ENCODE assay signal across 9 cellular contexts in the genomic region with DNA sequence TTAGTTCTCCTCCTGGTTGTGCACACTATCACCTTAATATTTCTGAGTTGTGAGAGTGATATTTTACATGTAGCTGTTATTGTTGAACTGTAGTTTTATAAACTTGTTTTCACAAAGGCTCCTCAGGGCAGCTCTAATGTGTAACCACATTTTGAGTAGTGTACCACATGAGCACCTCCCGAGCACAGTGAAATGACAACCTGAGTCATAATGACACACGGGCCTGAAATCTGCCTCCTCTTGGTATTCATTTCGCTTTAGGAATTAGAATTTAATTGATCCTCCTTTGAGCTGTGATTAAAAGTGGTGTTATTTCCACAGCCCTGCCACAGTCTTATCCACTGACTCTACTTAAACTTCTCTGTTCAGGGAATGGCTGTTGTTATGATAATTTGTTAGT. TPM values are rescaled to one million over a fixed set of nuclear protein-coding genes. Genes with fewer than 3 reads are reported as not detected.
DNase-seq lines count a peak whose midpoint lies in the region; ATAC-seq and TF ChIP-seq lines count a peak whose summit lies in the region.
"Had no signal": no experiment of that assay in that cellular context is flagged by ENCODE, and none has a peak within 500 bp of the region (broad histone marks: within the 10 kb centered on the region; RNA-seq: fewer than 3 reads in every experiment).

No MANE protein-coding gene starts in this region.

- no peaks in the 10 kb centered on the region for H3K27me3 Mint-ChIP-seq in natural killer cell treated with Interleukin-12 subunit alpha and Interleukin-12 subunit beta and Interleukin-15 and Interleukin-18, amount 100 ng/mL, for 72 hours
- no peaks in the 10 kb centered on the region for H3K27me3 Mint-ChIP-seq in natural killer cell (ENCODE audit: low read depth in 2 of 2)

- TF ChIP-seq CTCF in natural killer cell (IDR thresholded peaks at IDR 0.05) (no peak), spleen (IDR thresholded peaks at IDR 0.05 in 8 of 11, conservative IDR thresholded peaks at IDR 0.05 in 3 of 11) (no peak)

- intact Hi-C loops in natural killer cell (cut with micrococcal nuclease): no loop called here
- intact Hi-C loops in spleen (cut with DNase I; ENCODE audit: low total_unique reads): no loop called here

- no peaks in the 10 kb centered on the region for H3K9me3 Mint-ChIP-seq in natural killer cell treated with Interleukin-12 subunit alpha and Interleukin-12 subunit beta and Interleukin-15 and Interleukin-18, amount 100 ng/mL, for 72 hours
- H3K9me3 Mint-ChIP-seq in natural killer cell: no peaks in the 10 kb centered on the region
- no peaks in the 10 kb centered on the region for H3K9me3 Mint-ChIP-seq in activated naive CD4-positive, alpha-beta T cell treated with anti-CD3 and anti-CD28 coated beads, Interleukin-2, amount 50 U/mL, for 72 hours

- H3K4me3 Mint-ChIP-seq in natural killer cell treated with Interleukin-12 subunit alpha and Interleukin-12 subunit beta and Interleukin-15 and Interleukin-18, amount 100 ng/mL, for 72 hours: peak overlapping the region; percentile 53
- no peak overlapping the region for H3K4me3 Mint-ChIP-seq in natural killer cell

- H3K4me3 ChIP-seq in spleen: no peak overlapping the region

- ATAC-seq in natural killer cell treated with Interleukin-12 subunit alpha and Interleukin-12 subunit beta and Interleukin-15 and Interleukin-18, amount 100 ng/mL, for 72 hours: peak; percentile 58 to 86
- ATAC-seq in natural killer cell (no peak), HG03045 (IDR thresholded peaks at IDR 0.05; ENCODE audit: unreplicated experiment) (peak; percentile 50)
- ATAC-seq in activated naive CD4-positive, alpha-beta T cell treated with anti-CD3 and anti-CD28 coated beads, Interleukin-2, amount 50 U/mL, for 72 hours: peak; percentile 70 to 74

- peaks cover 0 to 72% (median 22%) of the 10 kb centered on the region in 6 donors for H3K4me1 ChIP-seq in spleen

- peaks cover 47% of the 10 kb centered on the region for H3K36me3 Mint-ChIP-seq in natural killer cell treated with Interleukin-12 subunit alpha and Interleukin-12 subunit beta and Interleukin-15 and Interleukin-18, amount 100 ng/mL, for 72 hours
- peaks cover 10% of the 10 kb centered on the region for H3K36me3 Mint-ChIP-seq in natural killer cell
- H3K36me3 Mint-ChIP-seq in activated naive CD4-positive, alpha-beta T cell treated with anti-CD3 and anti-CD28 coated beads, Interleukin-2, amount 50 U/mL, for 72 hours: peaks cover 33 to 55% of the 10 kb centered on the region in 2 donors

- H3K27ac Mint-ChIP-seq in natural killer cell treated with Interleukin-12 subunit alpha and Interleukin-12 subunit beta and Interleukin-15 and Interleukin-18, amount 100 ng/mL, for 72 hours: peak overlapping the region; percentile 13 to 87
- no peak overlapping the region for H3K27ac Mint-ChIP-seq in natural killer cell
- no peak overlapping the region for H3K27ac Mint-ChIP-seq in activated naive CD4-positive, alpha-beta T cell treated with anti-CD3 and anti-CD28 coated beads, Interleukin-2, amount 50 U/mL, for 72 hours

- H3K27me3 ChIP-seq in spleen (replicated peaks in 1 of 7): no peaks in the 10 kb centered on the region

- peak overlapping the region in 1 of 8 donors; percentile 80 for H3K27ac ChIP-seq in spleen

- no peak for DNase-seq in natural killer cell treated with Interleukin-12 subunit alpha and Interleukin-12 subunit beta and Interleukin-15 and Interleukin-18, amount 100 ng/mL, for 72 hours (ENCODE audit: low spot score)
- DNase-seq in natural killer cell (no peak), stromal cell of bone marrow (ENCODE audit: low read depth) (peak; percentile 50), spleen (no peak), COLO668 (lab: John Stamatoyannopoulos, UW; ENCODE audit: unreplicated experiment) (no peak), SW480 (ENCODE audit: low spot score) (no peak)
- no peak for DNase-seq in activated naive CD4-positive, alpha-beta T cell treated with anti-CD3 and anti-CD28 coated beads, Interleukin-2, amount 50 U/mL, for 72 hours (ENCODE audit: low spot score in 2 of 2)
- DNase-seq: foreskin melanocyte had no signal

- no peaks in the 10 kb centered on the region for H3K9me3 ChIP-seq in spleen

- peaks cover 63 to 75% of the 10 kb centered on the region in 2 donors for H3K4me1 Mint-ChIP-seq in natural killer cell treated with Interleukin-12 subunit alpha and Interleukin-12 subunit beta and Interleukin-15 and Interleukin-18, amount 100 ng/mL, for 72 hours (ENCODE audit: low read depth in 2 of 2)
- peaks cover 31 to 34% of the 10 kb centered on the region in 2 donors for H3K4me1 Mint-ChIP-seq in natural killer cell

- no peak for TF ChIP-seq POLR2A in spleen (IDR thresholded peaks at IDR 0.05)

- 63 to 85% (median 71%) methylated on average over 3 of the region's 3 CpGs for WGBS in spleen, 5 donors

- peaks cover 2 to 92% (median 50%) of the 10 kb centered on the region in 6 donors for H3K36me3 ChIP-seq in spleen

RNA-seq across cellular contexts. Expression of gene MTRR, which starts 7.9 kb away (rescaled TPM):
- total RNA-seq in natural killer cell treated with Interleukin-12 subunit alpha and Interleukin-12 subunit beta and Interleukin-15 and Interleukin-18, amount 100 ng/mL, for 72 hours: 10 to 100 TPM; 72.7 to 91.3 TPM
- total RNA-seq in natural killer cell: 10 to 100 TPM; 55.7 to 78.4 (median 69.9) TPM
- 10 to 100 TPM; 24.5 to 42.9 TPM for total RNA-seq in activated naive CD4-positive, alpha-beta T cell treated with anti-CD3 and anti-CD28 coated beads, Interleukin-2, amount 50 U/mL, for 72 hours
- total RNA-seq in spleen: 10 to 100 TPM; 41.4 to 66.3 (median 47.4) TPM
- 10 to 100 TPM; 13.8 to 21.2 (median 15.8) TPM for polyA plus RNA-seq in spleen

RNA-seq across cellular contexts. Expression of gene FASTKD3, which starts 8.0 kb away (rescaled TPM):
- 10 to 100 TPM; 13.6 to 16.2 TPM for total RNA-seq in natural killer cell treated with Interleukin-12 subunit alpha and Interleukin-12 subunit beta and Interleukin-15 and Interleukin-18, amount 100 ng/mL, for 72 hours
- total RNA-seq in natural killer cell (10 to 100 TPM in 1 of 3 donors, 1 to 10 TPM in 2; 8.0 to 10.6 (median 8.6) TPM), spleen (10 to 100 TPM in 3 of 7 donors, 1 to 10 TPM in 4; 8.6 to 19.1 (median 9.8) TPM)
- total RNA-seq in activated naive CD4-positive, alpha-beta T cell treated with anti-CD3 and anti-CD28 coated beads, Interleukin-2, amount 50 U/mL, for 72 hours: 1 to 10 TPM; 5.3 to 8.3 TPM
- 10 to 100 TPM; 13.9 to 18.2 (median 16.8) TPM for polyA plus RNA-seq in spleen

RNA-seq across cellular contexts. Expression of gene CFAP90, which starts 25.9 kb away (rescaled TPM):
- not detected for total RNA-seq in natural killer cell treated with Interleukin-12 subunit alpha and Interleukin-12 subunit beta and Interleukin-15 and Interleukin-18, amount 100 ng/mL, for 72 hours
- not detected for total RNA-seq in natural killer cell
- not detected for total RNA-seq in activated naive CD4-positive, alpha-beta T cell treated with anti-CD3 and anti-CD28 coated beads, Interleukin-2, amount 50 U/mL, for 72 hours
- under 1 TPM in 1 of 7 donors, not detected in 6; 0.60 TPM for total RNA-seq in spleen
- under 1 TPM in 2 of 3 donors, not detected in 1; 0.17 to 0.27 TPM for polyA plus RNA-seq in spleen

Comparison
In these comparisons a context has a peak if more than half of its experiments do, and no peak if none do; other contexts are left out.
1. ATAC-seq: peak in natural killer cell treated with Interleukin-12 subunit alpha and Interleukin-12 subunit beta and Interleukin-15 and Interleukin-18, amount 100 ng/mL, for 72 hours (2 of 2), HG03045 (single experiment) and activated naive CD4-positive, alpha-beta T cell treated with anti-CD3 and anti-CD28 coated beads, Interleukin-2, amount 50 U/mL, for 72 hours (2 of 2); none in natural killer cell (0 of 3).
2. H3K27ac Mint-ChIP-seq: peak in natural killer cell treated with Interleukin-12 subunit alpha and Interleukin-12 subunit beta and Interleukin-15 and Interleukin-18, amount 100 ng/mL, for 72 hours (2 of 2); none in natural killer cell (0 of 2) and activated naive CD4-positive, alpha-beta T cell treated with anti-CD3 and anti-CD28 coated beads, Interleukin-2, amount 50 U/mL, for 72 hours (0 of 2).